In the genomic region with DNA sequence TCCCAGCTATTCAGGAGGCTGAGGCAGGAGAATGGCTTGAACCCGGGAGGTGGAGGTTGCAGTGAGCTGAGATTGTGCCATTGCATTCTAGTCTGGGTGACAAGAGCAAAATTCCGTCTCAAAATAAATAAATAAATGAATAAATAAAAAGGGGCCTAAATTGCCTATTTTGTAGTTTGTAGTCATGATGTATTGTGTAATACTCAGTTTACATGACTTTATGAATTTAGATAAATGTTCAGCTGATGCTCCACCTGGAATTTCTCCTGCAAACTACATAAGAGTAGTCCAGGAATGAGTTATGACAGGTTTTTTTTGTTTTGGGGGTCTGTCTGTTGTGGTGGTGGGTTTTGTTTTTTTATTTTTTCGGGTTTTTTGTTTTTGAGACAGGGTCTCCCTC, we compare ENCODE assay signal across 35 cellular contexts. TPM values are rescaled to one million over a fixed set of nuclear protein-coding genes. Genes with fewer than 3 reads are reported as not detected.
DNase-seq lines count a peak whose midpoint lies in the region; ATAC-seq, FAIRE-seq and TF ChIP-seq lines count a peak whose summit lies in the region.
"Had no signal": no experiment of that assay in that cellular context is flagged by ENCODE, and none has a peak within 500 bp of the region (broad histone marks: within the 10 kb centered on the region; RNA-seq: fewer than 3 reads in every experiment).

No MANE protein-coding gene starts in this region.

- no peak overlapping the region for H2AK9ac ChIP-seq in IMR-90 (replicated peaks; ENCODE audit: low read depth, low read length, poor library complexity)

- H4K5ac ChIP-seq in IMR-90 (ENCODE audit: low read depth, low read length): no peak overlapping the region

- no peak overlapping the region for H3K9ac ChIP-seq in IMR-90 (ENCODE audit: low read depth, low read length)
- no peak overlapping the region for H3K9ac ChIP-seq in K562 (ENCODE audit: insufficient read depth in 1 of 2, low read depth in 2 of 2, low read length in 2 of 2)
- no peak overlapping the region for H3K9ac ChIP-seq in trophoblast cell (ENCODE audit: low read length)
- H3K9ac ChIP-seq: BLaER1; BLaER1 treated with 17β-estradiol and CSF1 and Interleukin-3, amounts not matched to agents 10 nM and 100 nM had no signal

- FAIRE-seq in K562 (lab: Jason Lieb, UNC): no peak
- FAIRE-seq: A204.1, A549, D721Med had no signal

- no peak overlapping the region for H2BK5ac ChIP-seq in IMR-90 (ENCODE audit: low read depth, low read length, poor library complexity, severe bottlenecking)
- H2BK5ac ChIP-seq in trophoblast cell (ENCODE audit: low read depth, low read length, poor library complexity): no peak overlapping the region

- no peak for TF ChIP-seq EP300 in K562 (IDR thresholded peaks at IDR 0.05; ENCODE audit: low read length)

- no peak overlapping the region for H3K56ac ChIP-seq in IMR-90 (ENCODE audit: extremely low read depth, insufficient read depth, low read length)

- H3K79me1 ChIP-seq in IMR-90 (ENCODE audit: low read depth in 1 of 2, low read length in 2 of 2) (no peaks in the 10 kb centered on the region; a peak in 1 of 4 replicates), trophoblast cell (ENCODE audit: low read length) (no peaks in the 10 kb centered on the region)

- WGBS in IMR-90 (ENCODE audit: extremely low coverage in 2 of 2, insufficient read length in 1 of 2), 2 experiments: no CpG with 5 or more reads among the region's 3 CpGs
- WGBS in K562 (ENCODE audit: insufficient coverage, low coverage, missing lambda C conversion rate): 83% methylated on average over 3 of the region's 3 CpGs
- no CpG with 5 or more reads among the region's 3 CpGs for WGBS in trophoblast cell (ENCODE audit: extremely low coverage, insufficient coverage, insufficient read length)

- no peaks in the 10 kb centered on the region for H3K4me1 ChIP-seq in IMR-90 (ENCODE audit: control insufficient read depth, insufficient read depth, low read length)
- H3K4me1 ChIP-seq in K562 (replicated peaks in 1 of 2; ENCODE audit: control insufficient read depth in 2 of 2, insufficient read depth in 2 of 2, low read length in 2 of 2): peaks cover 10 to 14% of the 10 kb centered on the region in 2 experiments; a peak in 3 of 5 replicates
- H3K4me1 ChIP-seq in osteoblast (ENCODE audit: insufficient read depth, low read length): no peaks in the 10 kb centered on the region
- H3K4me1 ChIP-seq in gastrocnemius medialis: peaks cover 9 to 10% of the 10 kb centered on the region in 2 donors
- H3K4me1 ChIP-seq in trophoblast cell (ENCODE audit: control insufficient read depth in 1 of 2, insufficient read depth in 2 of 2, low read length in 2 of 2): no peaks in the 10 kb centered on the region
- H3K4me1 ChIP-seq: A549; BE2C; BLaER1; BLaER1 treated with 17β-estradiol and CSF1 and Interleukin-3, amounts not matched to agents 10 nM and 100 nM; Caco-2 had no signal

- H4K12ac ChIP-seq in trophoblast cell (ENCODE audit: low read depth, low read length): no peak overlapping the region

- dilution Hi-C loops in IMR-90 (cut with HindIII; ENCODE audit: low sequenced_read_pairs, unreplicated experiment): no loop called here

- ATAC-seq in IMR-90 (ENCODE audit: low read depth): no peak
- ATAC-seq in K562: no peak
- no peak for ATAC-seq in gastrocnemius medialis
- ATAC-seq: A549; CD8-positive, alpha-beta T cell had no signal

- CTCF ChIA-PET in IMR-90 (lab: Yijun Ruan, JAX) (interaction anchor here (0.7 kb wide), 1 partner anchor 140 kb away, joined by 3 read pairs; no protein-coding TSS in a partner anchor), K562 (lab: Yijun Ruan, JAX; ENCODE audit: low intra/inter-chr PET ratio) (no interaction called here)

- TF ChIP-seq POLR2A in IMR-90 (IDR thresholded peaks at IDR 0.05; ENCODE audit: low read depth, low read length) (no peak), K562 (conservative IDR thresholded peaks at IDR 0.05) (no peak), gastrocnemius medialis (IDR thresholded peaks at IDR 0.05) (no peak)

- H3K23ac ChIP-seq in IMR-90 (ENCODE audit: low read depth, low read length) (no peak overlapping the region), trophoblast cell (ENCODE audit: low read length) (no peak overlapping the region)

- H3K27me3 ChIP-seq in IMR-90 (ENCODE audit: control insufficient read depth, insufficient read depth, low read length): no peaks in the 10 kb centered on the region
- no peaks in the 10 kb centered on the region for H3K27me3 ChIP-seq in K562 (ENCODE audit: control insufficient read depth in 2 of 2, insufficient read depth in 2 of 2, low read length in 2 of 2)
- no peaks in the 10 kb centered on the region for H3K27me3 ChIP-seq in osteoblast (ENCODE audit: insufficient read depth, low read length)
- no peaks in the 10 kb centered on the region for H3K27me3 ChIP-seq in gastrocnemius medialis
- H3K27me3 ChIP-seq in trophoblast cell (ENCODE audit: insufficient read depth, low read length): no peaks in the 10 kb centered on the region
- H3K27me3 ChIP-seq: BE2C had no signal

- in situ Hi-C loops in IMR-90 (cut with MboI; ENCODE audit: low sequenced_read_pairs) (no loop called here), K562 (cut with MboI) (no loop called here), gastrocnemius medialis (cut with MboI; ENCODE audit: low sequenced_read_pairs in 4 of 4) (no loop called here)

- H3K9me3 ChIP-seq in IMR-90 (ENCODE audit: control insufficient read depth, insufficient read depth, low read length) (no peaks in the 10 kb centered on the region), K562 (replicated peaks; ENCODE audit: control insufficient read depth, insufficient read depth, low read depth, low read length) (no peaks in the 10 kb centered on the region; the same call in 1 of the 2 replicates), osteoblast (ENCODE audit: low read depth, low read length) (no peaks in the 10 kb centered on the region), gastrocnemius medialis (no peaks in the 10 kb centered on the region), trophoblast cell (ENCODE audit: insufficient read depth, low read depth, low read length) (peaks cover 3% of the 10 kb centered on the region)
- H3K9me3 ChIP-seq: A549; BE2C; BLaER1; BLaER1 treated with 17β-estradiol and CSF1 and Interleukin-3, amounts not matched to agents 10 nM and 100 nM; Caco-2 had no signal

- BruUV-seq in IMR-90 (replicated peaks; lab: Mats Ljungman, UMichigan) (no TSS peak), K562 (replicated peaks; lab: Mats Ljungman, UMichigan) (no TSS peak)

- no peak for TF ChIP-seq CTCF in IMR-90 (conservative IDR thresholded peaks at IDR 0.05; ENCODE audit: low read depth, low read length)
- TF ChIP-seq CTCF in K562 (IDR thresholded peaks at IDR 0.05 in 2 of 3, conservative IDR thresholded peaks at IDR 0.05 in 1 of 3; ENCODE audit: insufficient read depth in 2 of 3, low read depth in 1 of 3, low read length in 3 of 3): no peak
- TF ChIP-seq CTCF in osteoblast (IDR thresholded peaks at IDR 0.05; ENCODE audit: extremely low read depth, low read depth, low read length): no peak
- TF ChIP-seq CTCF in gastrocnemius medialis (IDR thresholded peaks at IDR 0.05 in 4 of 5, conservative IDR thresholded peaks at IDR 0.05 in 1 of 5): no peak

- H2AFZ ChIP-seq in IMR-90 (replicated peaks; ENCODE audit: low read length, poor library complexity) (no peak overlapping the region), K562 (ENCODE audit: low read depth, low read length) (no peak overlapping the region), osteoblast (ENCODE audit: low read length) (no peak overlapping the region), trophoblast cell (ENCODE audit: insufficient read depth, low read length, poor library complexity) (no peak overlapping the region)

- H3K4me2 ChIP-seq in IMR-90 (ENCODE audit: low read depth, low read length) (no peak overlapping the region), K562 (ENCODE audit: insufficient read depth, low read length) (no peak overlapping the region), osteoblast (ENCODE audit: insufficient read depth, low read length) (no peak overlapping the region), trophoblast cell (ENCODE audit: low read length) (no peak overlapping the region)
- H3K4me2 ChIP-seq: A549; BLaER1; BLaER1 treated with 17β-estradiol and CSF1 and Interleukin-3, amounts not matched to agents 10 nM and 100 nM had no signal

- H3K36me3 ChIP-seq in IMR-90 (ENCODE audit: control insufficient read depth, insufficient read depth, low read length) (peaks cover 9% of the 10 kb centered on the region; the same call in 1 of the 2 replicates), K562 (ENCODE audit: control insufficient read depth, insufficient read depth, low read length) (peaks cover 27% of the 10 kb centered on the region), osteoblast (ENCODE audit: insufficient read depth, low read length) (peaks cover 4% of the 10 kb centered on the region), gastrocnemius medialis (no peaks in the 10 kb centered on the region), trophoblast cell (ENCODE audit: control insufficient read depth in 1 of 2, insufficient read depth in 2 of 2, low read length in 2 of 2) (peaks cover 5 to 6% of the 10 kb centered on the region in 2 experiments)
- H3K36me3 ChIP-seq: BE2C had no signal

- DNase-seq in IMR-90 (no peak), K562 (ENCODE audit: extremely low read depth in 1 of 4, low spot score in 3 of 4) (no peak), osteoblast (ENCODE audit: insufficient read length, low spot score, missing footprints) (peak; percentile 19), gastrocnemius medialis (no peak), trophoblast cell (no peak), Ammon's horn (ENCODE audit: low spot score) (no peak), NCI-H146 (lab: John Stamatoyannopoulos, UW) (no peak), SHP77 treated with DMSO at 0.1 percent for 48 hours (lab: John Stamatoyannopoulos, UW) (no peak)
- DNase-seq: 8988T; ACHN; AML-193; BE2C; C1 segment of cervical spinal cord; Caco-2; Calu3; CD4-positive, alpha-beta memory T cell; CD4-positive, alpha-beta T cell; CD4-positive, CD25-positive, alpha-beta regulatory T cell; CD8-positive, alpha-beta memory T cell; CD8-positive, alpha-beta T cell; COR-L47; DMS 273 treated with DMSO at 0.1 percent for 48 hours; DMS153; DMS53; DMS79; DMS79 treated with DMSO at 0.1 percent for 48 hours; DND-41; EL had no signal

- no peak overlapping the region for H2BK20ac ChIP-seq in IMR-90 (ENCODE audit: low read depth, low read length)

- H3K4ac ChIP-seq in IMR-90 (ENCODE audit: low read depth, low read length) (no peak overlapping the region), trophoblast cell (ENCODE audit: low read depth, low read length) (no peak overlapping the region)

- intact Hi-C loops in IMR-90 (cut with micrococcal nuclease) (loop anchor here (10.0 kb wide), 1 partner anchor 595 kb away; the partner anchor contains the start of gene MAP7D3), K562 (cut with micrococcal nuclease) (no loop called here), gastrocnemius medialis (cut with DNase I; ENCODE audit: low total_unique reads) (no loop called here)

- H2AK5ac ChIP-seq in IMR-90 (ENCODE audit: low read depth, low read length) (no peak overlapping the region), trophoblast cell (ENCODE audit: low read length) (no peak overlapping the region)

- H3K27ac ChIP-seq in IMR-90 (ENCODE audit: insufficient read depth, low read length) (no peak overlapping the region), K562 (ENCODE audit: extremely low read depth, low read depth, low read length) (no peak overlapping the region), osteoblast (ENCODE audit: low read depth, low read length) (no peak overlapping the region), gastrocnemius medialis (peak overlapping the region; percentile 71 to 88 (median 78)), trophoblast cell (ENCODE audit: low read depth, low read length) (no peak overlapping the region)
- H3K27ac ChIP-seq: 22Rv1; A549; BLaER1; BLaER1 treated with 17β-estradiol and CSF1 and Interleukin-3, amounts not matched to agents 10 nM and 100 nM; C4-2B had no signal

- no peak overlapping the region for H2BK12ac ChIP-seq in trophoblast cell (ENCODE audit: low read length)

- H4K91ac ChIP-seq in IMR-90 (ENCODE audit: insufficient read depth, low read depth, low read length): no peak overlapping the region
- no peak overlapping the region for H4K91ac ChIP-seq in trophoblast cell (ENCODE audit: low read depth, low read length)

- H4K8ac ChIP-seq in IMR-90 (ENCODE audit: low read depth in 2 of 2, low read length in 2 of 2): no peak overlapping the region
- H4K8ac ChIP-seq in trophoblast cell (ENCODE audit: low read depth, low read length): no peak overlapping the region

- H4K20me1 ChIP-seq in IMR-90 (ENCODE audit: insufficient read depth, low read length) (no peaks in the 10 kb centered on the region), K562 (replicated peaks; ENCODE audit: control insufficient read depth, insufficient read depth, low read length) (no peaks in the 10 kb centered on the region), osteoblast (ENCODE audit: insufficient read depth, low read length) (no peaks in the 10 kb centered on the region)
- H4K20me1 ChIP-seq: BLaER1 treated with 17β-estradiol and CSF1 and Interleukin-3, amounts not matched to agents 10 nM and 100 nM had no signal

- TF ChIP-seq RAD21 in IMR-90 (IDR thresholded peaks at IDR 0.05; ENCODE audit: low read length) (no peak), K562 (CRISPR knock-in tag; conservative IDR thresholded peaks at IDR 0.05 in 1 of 2, IDR thresholded peaks at IDR 0.05 in 1 of 2) (no peak)

- H3K4me3 ChIP-seq in IMR-90 (ENCODE audit: insufficient read depth, low read depth, low read length) (no peak overlapping the region), K562 (no peak overlapping the region), osteoblast (ENCODE audit: insufficient read depth, low read length) (no peak overlapping the region), gastrocnemius medialis (no peak overlapping the region), trophoblast cell (ENCODE audit: low read depth, low read length) (no peak overlapping the region)
- H3K4me3 ChIP-seq: A549; BLaER1; BLaER1 treated with 17β-estradiol and CSF1 and Interleukin-3, amounts not matched to agents 10 nM and 100 nM had no signal

- no peak overlapping the region for H2BK15ac ChIP-seq in IMR-90 (ENCODE audit: low read depth, low read length)

- POLR2A ChIA-PET in IMR-90 (lab: Charles Lee; ENCODE audit: unreplicated experiment) (no interaction called here), K562 (lab: Yijun Ruan, JAX) (interaction anchor here (1.0 to 2.5 kb wide), 2 partner anchors 12 to 14 kb away, joined by 3 to 9 read pairs; no protein-coding TSS in a partner anchor)

- H3K9me1 ChIP-seq in IMR-90 (ENCODE audit: insufficient read depth, low read length) (no peaks in the 10 kb centered on the region), K562 (ENCODE audit: control insufficient read depth, insufficient read depth, low read length) (no peaks in the 10 kb centered on the region)

- H3K18ac ChIP-seq in IMR-90 (ENCODE audit: low read depth, low read length) (no peak overlapping the region), trophoblast cell (ENCODE audit: low read length) (no peak overlapping the region)

- H3K79me2 ChIP-seq in K562 (ENCODE audit: control insufficient read depth, insufficient read depth, low read length) (no peaks in the 10 kb centered on the region), osteoblast (ENCODE audit: insufficient read depth, low read length) (no peaks in the 10 kb centered on the region), trophoblast cell (ENCODE audit: control insufficient read depth, insufficient read depth, low read length, poor library complexity) (no peaks in the 10 kb centered on the region)

- H2BK120ac ChIP-seq in IMR-90 (ENCODE audit: low read depth, low read length): no peak overlapping the region
- no peak overlapping the region for H2BK120ac ChIP-seq in trophoblast cell (ENCODE audit: insufficient read depth, low read length, poor library complexity)

- no peak overlapping the region for H3K14ac ChIP-seq in IMR-90 (replicated peaks; ENCODE audit: low read depth, low read length)
- H3K14ac ChIP-seq in trophoblast cell (ENCODE audit: low read length): no peak overlapping the region

RNA-seq across cellular contexts. Expression of gene RBMX, which starts 31.1 kb away (rescaled TPM):
- total RNA-seq in IMR-90 (2012; rRNA removed): 318 and 337 TPM in 2 replicates
- polyA plus RNA-seq in IMR-90 (2012; rRNA removed): 115 and 151 TPM in 2 replicates
- 82.4 and 113 TPM in 2 replicates for polyA plus RNA-seq in IMR-90 (2012; cell fraction: cytosol; rRNA removed)
- 86.6 and 232 TPM in 2 replicates for polyA plus RNA-seq in IMR-90 (2012; cell fraction: nucleus; rRNA removed; ENCODE audit: low replicate concordance)
- 379 and 688 TPM in 2 replicates for total RNA-seq in K562 (2011; cell fraction: chromatin; rRNA removed; ENCODE audit: low replicate concordance)
- 193 and 197 TPM in 2 replicates for total RNA-seq in K562 (2011; cell fraction: nucleolus; rRNA removed)
- 341 and 464 TPM in 2 replicates for total RNA-seq in K562 (2011; cell fraction: nucleoplasm; rRNA removed)
- total RNA-seq in K562 (2014; rRNA removed): 475 and 540 TPM in 2 replicates
- 671 and 744 TPM in 2 replicates for total RNA-seq in K562 (2014; rRNA removed; fragmentation: Illumina TruSeq; extraction: Trizol)
- total RNA-seq in K562 (2015; rRNA removed; fragmentation: Illumina TruSeq; extraction: Trizol): 587 and 622 TPM in 2 replicates
- total RNA-seq in K562 (2021): 421 and 459 TPM in 2 replicates
- polyA plus RNA-seq in K562 (2011; rRNA removed): 461 and 523 TPM in 2 replicates
- 199 and 265 TPM in 2 replicates for polyA plus RNA-seq in K562 (2011; cell fraction: cytosol; rRNA removed)
- polyA plus RNA-seq in K562 (2011; cell fraction: nucleus; rRNA removed): 464 and 535 TPM in 2 replicates
- polyA plus RNA-seq in K562 (2012): 368 and 402 TPM in 2 replicates
- 534 and 616 TPM in 2 replicates for polyA plus RNA-seq in K562 (2014; fragmentation: Illumina TruSeq; extraction: Trizol)
- polyA plus RNA-seq in K562 (2014; fragmentation: Nextera tagmentation; extraction: Ambion mirVana): 100 to 1,000 TPM; 468 to 638 TPM
- polyA plus RNA-seq in K562 (2014; rRNA removed): 352 and 405 TPM in 2 replicates
- polyA minus RNA-seq in K562 (2011; rRNA and poly(A)+ RNA removed): 441 and 529 TPM in 2 replicates
- polyA minus RNA-seq in K562 (2011; cell fraction: cytosol; rRNA and poly(A)+ RNA removed): 333 and 352 TPM in 2 replicates
- polyA minus RNA-seq in K562 (2011; cell fraction: nucleus; rRNA and poly(A)+ RNA removed): 173 and 327 TPM in 2 replicates
- total RNA-seq in osteoblast: 202 and 210 TPM in 2 replicates
- total RNA-seq in gastrocnemius medialis: 100 to 1,000 TPM; 113 to 339 (median 248) TPM
- polyA plus RNA-seq in trophoblast cell (2013): 185 and 196 TPM in 2 replicates

Comparison
In these comparisons a context has a peak if more than half of its experiments do, and no peak if none do; other contexts are left out.
1. H3K27ac ChIP-seq: peak in gastrocnemius medialis (4 of 4); none in IMR-90 (single experiment), K562 (single experiment), osteoblast (single experiment) and trophoblast cell (single experiment).